Comparison of ENCODE assay signal across 8 cellular contexts in the genomic region with DNA sequence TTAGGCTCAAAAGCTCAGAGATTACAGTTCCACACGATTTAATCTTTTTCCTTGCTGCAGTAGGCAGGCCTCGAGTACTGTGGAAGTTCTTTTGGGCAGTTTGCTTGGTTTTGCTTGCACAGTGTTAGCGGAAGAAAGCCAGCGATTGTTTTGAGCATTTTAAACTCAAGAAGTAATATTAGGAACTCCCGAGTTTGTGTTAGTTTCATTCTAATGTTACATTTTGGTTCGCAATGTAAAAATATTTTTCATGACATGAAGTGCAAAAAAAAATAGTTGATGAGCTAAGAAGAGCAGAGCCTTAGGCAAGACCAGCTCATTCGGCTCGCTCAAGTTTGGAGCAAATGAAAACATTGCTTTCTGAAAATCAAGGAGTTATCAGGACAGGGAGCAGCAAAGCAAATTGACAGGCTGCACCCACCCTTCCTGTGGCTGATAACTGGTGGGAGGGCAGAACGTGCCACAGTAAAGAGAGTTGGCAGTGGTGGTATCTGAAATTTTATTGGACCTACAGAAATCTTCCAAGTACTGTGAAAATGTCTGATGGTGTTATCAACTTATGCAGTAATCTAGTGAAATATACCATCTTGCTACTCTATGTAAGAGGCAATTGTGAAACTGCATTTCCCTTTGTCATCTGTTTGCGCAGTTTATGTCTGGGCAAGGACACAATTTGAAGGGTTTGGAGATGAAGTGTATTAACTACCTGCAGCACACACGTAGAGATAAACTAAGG. TPM values are rescaled to one million over a fixed set of nuclear protein-coding genes. Genes with fewer than 3 reads are reported as not detected.
DNase-seq lines count a peak whose midpoint lies in the region; ATAC-seq lines count a peak whose summit lies in the region.

No MANE protein-coding gene starts in this region.

- peaks cover 54% of the 10 kb centered on the region for H3K4me1 Mint-ChIP-seq in activated naive CD4-positive, alpha-beta T cell treated with anti-CD3 and anti-CD28 coated beads, Interleukin-2, amount 10 ng/mL, durations not matched to agents 7 days and 5 days
- H3K4me1 Mint-ChIP-seq in activated T-cell treated with anti-CD3 and anti-CD28 coated beads, Interleukin-2, amount 50 U/mL, for 72 hours (ENCODE audit: low read depth): peaks cover 47% of the 10 kb centered on the region

- CTCF ChIA-PET in activated naive CD4-positive, alpha-beta T cell treated with anti-CD3 and anti-CD28 coated beads, Interleukin-2, amount 10 ng/mL, durations not matched to agents 7 days and 5 days (lab: Charles Lee): interaction anchor here (0.8 to 5.9 kb wide), 5 partner anchors 44 to 346 kb away, joined by 3 to 44 read pairs (median 3); no protein-coding TSS in a partner anchor

- H3K4me1 ChIP-seq in iPS-20b (ENCODE audit: insufficient read depth, low read length): peaks cover 27% of the 10 kb centered on the region
- H3K4me1 ChIP-seq in subcutaneous abdominal adipose tissue (ENCODE audit: control insufficient read depth in 5 of 5, insufficient read depth in 5 of 5, low read length in 5 of 5): peaks cover 3 to 79% (median 70%) of the 10 kb centered on the region in 5 donors

- H3K36me3 Mint-ChIP-seq in activated naive CD4-positive, alpha-beta T cell treated with anti-CD3 and anti-CD28 coated beads, Interleukin-2, amount 10 ng/mL, durations not matched to agents 7 days and 5 days: peaks cover 28% of the 10 kb centered on the region
- peaks cover 0 to 6% of the 10 kb centered on the region in 2 donors for H3K36me3 Mint-ChIP-seq in activated T-cell treated with anti-CD3 and anti-CD28 coated beads, Interleukin-2, amount 50 U/mL, for 72 hours (ENCODE audit: insufficient read depth in 2 of 2)

- H3K4me3 ChIP-seq in iPS-20b (ENCODE audit: low read length) (peak overlapping the region; percentile 78), subcutaneous abdominal adipose tissue (ENCODE audit: low read depth in 1 of 5, low read length in 5 of 5) (peak overlapping the region; percentile 93 to 98 (median 96))

- ATAC-seq in activated T-cell treated with anti-CD3 and anti-CD28 coated beads, Interleukin-2, amount 50 U/mL, for 72 hours (replicated peaks in 1 of 2): no peak

- peak overlapping the region; percentile 95 for H3K27ac Mint-ChIP-seq in activated naive CD4-positive, alpha-beta T cell treated with anti-CD3 and anti-CD28 coated beads, Interleukin-2, amount 10 ng/mL, durations not matched to agents 7 days and 5 days
- peak overlapping the region; percentile 100 for H3K27ac Mint-ChIP-seq in activated T-cell treated with anti-CD3 and anti-CD28 coated beads, Interleukin-2, amount 50 U/mL, for 72 hours

- no peaks in the 10 kb centered on the region for H3K9me3 Mint-ChIP-seq in activated naive CD4-positive, alpha-beta T cell treated with anti-CD3 and anti-CD28 coated beads, Interleukin-2, amount 10 ng/mL, durations not matched to agents 7 days and 5 days
- no peaks in the 10 kb centered on the region for H3K9me3 Mint-ChIP-seq in activated T-cell treated with anti-CD3 and anti-CD28 coated beads, Interleukin-2, amount 50 U/mL, for 72 hours

- peak; percentile 56 for DNase-seq in activated naive CD4-positive, alpha-beta T cell treated with anti-CD3 and anti-CD28 coated beads, Interleukin-2, amount 10 ng/mL, durations not matched to agents 7 days and 5 days
- DNase-seq in activated naive CD4-positive, alpha-beta T cell (lab: John Stamatoyannopoulos, UW): no peak
- DNase-seq in activated T-cell treated with anti-CD3 and anti-CD28 coated beads, Interleukin-2, amount 50 U/mL, for 72 hours: no peak
- no peak for DNase-seq in GM19238 (ENCODE audit: insufficient read length, low spot score)
- no peak for DNase-seq in activated effector memory CD4-positive, alpha-beta T cell treated with Interleukin-2 at 50 U/mL for 16 hours
- no peak for DNase-seq in A172 (ENCODE audit: low spot score)

- H3K9ac ChIP-seq in iPS-20b (ENCODE audit: low read depth, low read length): peak overlapping the region; percentile 71; the same call in 1 of the 2 replicates
- H3K9ac ChIP-seq in subcutaneous abdominal adipose tissue (ENCODE audit: low read length in 5 of 5): peak overlapping the region; percentile 65 to 89 (median 83)

- H3K27me3 Mint-ChIP-seq in activated naive CD4-positive, alpha-beta T cell treated with anti-CD3 and anti-CD28 coated beads, Interleukin-2, amount 10 ng/mL, durations not matched to agents 7 days and 5 days: peaks cover 4% of the 10 kb centered on the region
- no peaks in the 10 kb centered on the region for H3K27me3 Mint-ChIP-seq in activated T-cell treated with anti-CD3 and anti-CD28 coated beads, Interleukin-2, amount 50 U/mL, for 72 hours (ENCODE audit: low read depth)

- peaks cover 45% of the 10 kb centered on the region for H3K27me3 ChIP-seq in iPS-20b (ENCODE audit: insufficient read depth, low read length)
- H3K27me3 ChIP-seq in subcutaneous abdominal adipose tissue (ENCODE audit: control insufficient read depth in 5 of 5, insufficient read depth in 4 of 5, low read length in 5 of 5): no peaks in the 10 kb centered on the region

- H3K4me3 Mint-ChIP-seq in activated naive CD4-positive, alpha-beta T cell treated with anti-CD3 and anti-CD28 coated beads, Interleukin-2, amount 10 ng/mL, durations not matched to agents 7 days and 5 days: peak overlapping the region; percentile 96
- peak overlapping the region; percentile 93 to 97 for H3K4me3 Mint-ChIP-seq in activated T-cell treated with anti-CD3 and anti-CD28 coated beads, Interleukin-2, amount 50 U/mL, for 72 hours

- H3K9me3 ChIP-seq in iPS-20b (ENCODE audit: insufficient read depth, low read depth, low read length) (no peaks in the 10 kb centered on the region), subcutaneous abdominal adipose tissue (ENCODE audit: control insufficient read depth in 5 of 5, low read length in 5 of 5) (no peaks in the 10 kb centered on the region)

- H3K36me3 ChIP-seq in iPS-20b (ENCODE audit: insufficient read depth, low read depth, low read length) (no peaks in the 10 kb centered on the region), subcutaneous abdominal adipose tissue (ENCODE audit: control insufficient read depth in 5 of 5, insufficient read depth in 5 of 5, low read length in 5 of 5) (no peaks in the 10 kb centered on the region)

- H3K27ac ChIP-seq in iPS-20b (ENCODE audit: low read length): no peak overlapping the region
- peak overlapping the region; percentile 79 for H3K27ac ChIP-seq in subcutaneous abdominal adipose tissue (ENCODE audit: low read depth, low read length)

RNA-seq across cellular contexts. Expression of a gene that starts 1.4 kb away (rescaled TPM):
- 10 to 100 TPM; 22.9 to 24.7 TPM for total RNA-seq in activated T-cell treated with anti-CD3 and anti-CD28 coated beads, Interleukin-2, amount 50 U/mL, for 72 hours
- 3.3 and 4.0 TPM in 2 replicates for total RNA-seq in A172 (2014; rRNA removed; shearing (Covaris generic))
